In the genomic region with DNA sequence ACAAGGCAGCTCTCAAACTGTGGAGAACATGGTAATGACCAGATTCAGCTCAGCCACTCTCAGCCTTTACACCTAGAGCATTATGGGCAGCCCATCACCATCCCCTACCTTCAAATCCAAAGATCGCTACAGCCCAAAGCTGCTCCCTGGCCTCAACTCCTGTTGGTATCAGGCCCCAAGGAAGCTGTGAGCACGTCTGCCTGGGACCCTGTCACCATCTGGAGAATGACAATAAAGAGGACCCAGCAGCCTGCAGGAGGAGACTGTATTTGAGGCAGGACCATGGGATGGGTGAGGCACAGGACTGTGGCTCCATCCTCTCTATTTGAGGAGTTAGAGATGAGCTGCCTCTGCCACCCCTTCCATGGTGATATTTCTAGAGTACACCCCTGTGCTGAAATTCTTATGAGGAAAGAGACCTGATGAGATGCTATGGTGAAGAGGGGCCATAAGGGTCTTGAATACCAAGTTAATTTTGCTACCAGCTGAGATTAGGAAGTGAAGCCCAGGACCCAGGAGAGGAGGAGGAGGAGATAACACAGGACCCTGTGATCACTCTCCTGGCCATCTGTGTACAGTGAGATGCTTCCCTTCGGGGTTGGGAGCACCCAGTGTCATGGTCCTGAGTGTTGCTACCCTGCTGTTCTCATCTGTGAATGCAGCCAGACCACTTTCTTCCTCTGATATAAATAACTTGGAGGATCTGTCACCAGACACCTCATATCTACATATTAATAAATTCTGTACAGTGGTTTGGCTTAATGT, we compare ENCODE assay signal across 24 cellular contexts. TPM values are rescaled to one million over a fixed set of nuclear protein-coding genes. Genes with fewer than 3 reads are reported as not detected.
DNase-seq lines count a peak whose midpoint lies in the region; ATAC-seq, FAIRE-seq and TF ChIP-seq lines count a peak whose summit lies in the region.
"Had no signal": no experiment of that assay in that cellular context is flagged by ENCODE, and none has a peak within 500 bp of the region (broad histone marks: within the 10 kb centered on the region; RNA-seq: fewer than 3 reads in every experiment).

No MANE protein-coding gene starts in this region.

- no peak for TF ChIP-seq EP300 in GM12878 (IDR thresholded peaks at IDR 0.05; ENCODE audit: borderline replicate concordance in 1 of 2, control insufficient read depth in 1 of 2, low read depth in 2 of 2, low read length in 2 of 2)

- no peak for FAIRE-seq in GM12878 (lab: Jason Lieb, UNC)
- FAIRE-seq: GM12891, HepG2 had no signal

- H3K27ac Mint-ChIP-seq in IgD-negative memory B cell, result peak overlapping the region; percentile 24 to 32 (median 31)
- H3K27ac Mint-ChIP-seq in stimulated activated memory B cell treated with anti-CD40 and anti-IgM and Interleukin-4, amounts not matched to agents 10 μg/mL and 1 μg/mL and 100 μg/mL, for 72 hours, result no peak overlapping the region
- H3K27ac Mint-ChIP-seq: CD8-positive, alpha-beta T cell; HFFc6 had no signal

- ATAC-seq in GM12878 (no peak), GM18868 (IDR thresholded peaks at IDR 0.05; ENCODE audit: unreplicated experiment) (no peak)
- peak; percentile 22 for ATAC-seq in stimulated activated memory B cell treated with anti-CD40 and anti-IgM and Interleukin-4, amounts not matched to agents 10 μg/mL and 1 μg/mL and 100 μg/mL, for 72 hours
- ATAC-seq: CD8-positive, alpha-beta T cell; HepG2; Panc1 had no signal

- H4K20me1 ChIP-seq in GM12878 (ENCODE audit: control insufficient read depth, insufficient read depth), result no peaks in the 10 kb centered on the region

- H3K27ac ChIP-seq in GM12878 (ENCODE audit: control insufficient read depth, insufficient read depth), result no peak overlapping the region
- H3K27ac ChIP-seq: BLaER1 had no signal

- peaks cover 19 to 34% (median 32%) of the 10 kb centered on the region in 3 donors for H3K4me1 Mint-ChIP-seq in IgD-negative memory B cell
- peaks cover 62% of the 10 kb centered on the region for H3K4me1 Mint-ChIP-seq in stimulated activated memory B cell treated with anti-CD40 and anti-IgM and Interleukin-4, amounts not matched to agents 10 μg/mL and 1 μg/mL and 100 μg/mL, for 72 hours

- no peak for DNase-seq in GM12878 (ENCODE audit: low read depth, low spot score)
- DNase-seq in islet precursor cell, result peak; percentile 31
- no peak for DNase-seq in NCI-H69 (lab: John Stamatoyannopoulos, UW)
- no peak for DNase-seq in SHP77 (lab: John Stamatoyannopoulos, UW)
- DNase-seq: CD8-positive, alpha-beta T cell; DND-41; H7; HFFc6; KBM-7; MM.1S; NCI-H1048; NCI-H1417 treated with DMSO at 0.1 percent for 48 hours; NCI-H187; NCI-H446 treated with DMSO at 0.1 percent for 48 hours; NCI-H526 treated with DMSO at 0.1 percent for 48 hours; NK-92 treated with Interleukin-12 subunit alpha and Interleukin-12 subunit beta, amount 100 ng/mL, for 24 hours had no signal

- H3K4me3 Mint-ChIP-seq in IgD-negative memory B cell, result no peak overlapping the region
- H3K4me3 Mint-ChIP-seq in stimulated activated memory B cell treated with anti-CD40 and anti-IgM and Interleukin-4, amounts not matched to agents 10 μg/mL and 1 μg/mL and 100 μg/mL, for 72 hours, result no peak overlapping the region
- H3K4me3 Mint-ChIP-seq: CD8-positive, alpha-beta T cell; HFFc6 had no signal

- H3K27me3 Mint-ChIP-seq in IgD-negative memory B cell, result no peaks in the 10 kb centered on the region
- H3K27me3 Mint-ChIP-seq in stimulated activated memory B cell treated with anti-CD40 and anti-IgM and Interleukin-4, amounts not matched to agents 10 μg/mL and 1 μg/mL and 100 μg/mL, for 72 hours, result no peaks in the 10 kb centered on the region

- SMC1A ChIA-PET in GM12878 (lab: Charles Lee; ENCODE audit: uncharacterized antibody, unreplicated experiment), result no interaction called here

- no peaks in the 10 kb centered on the region for H3K9me3 Mint-ChIP-seq in IgD-negative memory B cell
- no peaks in the 10 kb centered on the region for H3K9me3 Mint-ChIP-seq in stimulated activated memory B cell treated with anti-CD40 and anti-IgM and Interleukin-4, amounts not matched to agents 10 μg/mL and 1 μg/mL and 100 μg/mL, for 72 hours
- H3K9me3 Mint-ChIP-seq: CD8-positive, alpha-beta T cell; HFFc6 had no signal

- H3K36me3 Mint-ChIP-seq in IgD-negative memory B cell, result no peaks in the 10 kb centered on the region
- peaks cover 10% of the 10 kb centered on the region for H3K36me3 Mint-ChIP-seq in stimulated activated memory B cell treated with anti-CD40 and anti-IgM and Interleukin-4, amounts not matched to agents 10 μg/mL and 1 μg/mL and 100 μg/mL, for 72 hours

- BruUV-seq in GM12878 (replicated peaks; lab: Mats Ljungman, UMichigan), result no TSS peak

- CTCF ChIA-PET in GM12878 (lab: Yijun Ruan, JAX), result no interaction called here

- no peaks in the 10 kb centered on the region for H3K27me3 ChIP-seq in GM12878 (replicated peaks in 1 of 2; ENCODE audit: control insufficient read depth in 2 of 2, insufficient read depth in 2 of 2, low read length in 1 of 2)
- H3K27me3 ChIP-seq: BLaER1 had no signal

- no peak for TF ChIP-seq RAD21 in GM12878 (IDR thresholded peaks at IDR 0.05; ENCODE audit: insufficient read depth, low read depth, low read length)

- no peak overlapping the region for H3K4me3 ChIP-seq in GM12878
- H3K4me3 ChIP-seq: BLaER1 had no signal

- intact Hi-C loops in GM12878 (cut with micrococcal nuclease; ENCODE audit: unreplicated experiment), result no loop called here

- no peak overlapping the region for H2AFZ ChIP-seq in GM12878 (ENCODE audit: control insufficient read depth, low read depth, low read length)

- H3K4me2 ChIP-seq in GM12878 (ENCODE audit: control insufficient read depth, insufficient read depth), result no peak overlapping the region
- H3K4me2 ChIP-seq: BLaER1 had no signal

- RAD21 ChIA-PET in GM12878 (lab: Charles Lee; ENCODE audit: unreplicated experiment), result interaction anchor here (0.5 kb wide), 1 partner anchor 79 kb away, joined by 4 read pairs; no protein-coding TSS in a partner anchor

- 39% methylated on average over 3 of the region's 3 CpGs for WGBS in GM12878 (ENCODE audit: insufficient coverage, insufficient replicate concordance, low lambda C conversion rate, missing lambda C conversion rate)

- H3K4me1 ChIP-seq in GM12878 (ENCODE audit: control insufficient read depth, insufficient read depth, low read length), result peaks cover 4% of the 10 kb centered on the region; the same call in 1 of the 2 replicates

- POLR2A ChIA-PET in GM12878 (lab: Charles Lee), result interaction anchor here (0.5 kb wide), 1 partner anchor 44 kb away, joined by 3 read pairs; no protein-coding TSS in a partner anchor

- H3K9ac ChIP-seq in GM12878 (ENCODE audit: control insufficient read depth, insufficient read depth, low read length), result no peak overlapping the region
- H3K9ac ChIP-seq: BLaER1 had no signal

- H3K79me2 ChIP-seq in GM12878 (ENCODE audit: control insufficient read depth, insufficient read depth, low read length), result no peaks in the 10 kb centered on the region

- no peak for TF ChIP-seq CTCF in GM12878 (IDR thresholded peaks at IDR 0.05 in 2 of 3, conservative IDR thresholded peaks at IDR 0.05 in 1 of 3; ENCODE audit: control insufficient read depth in 2 of 3, extremely low read depth in 1 of 3, insufficient read depth in 1 of 3, low read depth in 3 of 3, low read length in 3 of 3)

- no peak; the same call in 1 of the 2 replicates for TF ChIP-seq POLR2A in GM12878 (IDR thresholded peaks at IDR 0.05; ENCODE audit: low read depth, low read length)

- in situ Hi-C loops in GM12878 (cut with MboI), result no loop called here

- H3K36me3 ChIP-seq in GM12878 (ENCODE audit: control insufficient read depth in 2 of 2, insufficient read depth in 2 of 2, low read length in 1 of 2), result peaks cover 0 to 3% of the 10 kb centered on the region in 2 experiments; a peak in 1 of 4 replicates

- H3K9me3 ChIP-seq in GM12878 (replicated peaks; ENCODE audit: control insufficient read depth, insufficient read depth, low read length), result no peaks in the 10 kb centered on the region
- H3K9me3 ChIP-seq: BLaER1 had no signal

RNA-seq across cellular contexts. Expression of a gene that starts 19.6 kb away (rescaled TPM):
- polyA plus RNA-seq in IgD-negative memory B cell, result 9.3 TPM
- 21.0 and 25.4 TPM in 2 replicates for total RNA-seq in GM12878 (2013; cell fraction: nucleolus; rRNA removed)
- 21.6 and 21.9 TPM in 2 replicates for total RNA-seq in GM12878 (2014; rRNA removed)
- total RNA-seq in GM12878 (2014; rRNA removed; fragmentation: Illumina TruSeq; extraction: Trizol), result 17.6 TPM in 2 replicates
- total RNA-seq in GM12878 (2021), result 15.6 and 18.0 TPM in 2 replicates
- 7.4 TPM for polyA plus RNA-seq in GM12878 (2011; ENCODE audit: low read depth)
- 26.6 and 37.1 TPM in 2 replicates for polyA plus RNA-seq in GM12878 (2011; rRNA removed)
- 37.5 and 41.0 TPM in 2 replicates for polyA plus RNA-seq in GM12878 (2011; cell fraction: cytosol; rRNA removed)
- polyA plus RNA-seq in GM12878 (2011; cell fraction: nucleus; rRNA removed), result 44.5 and 47.1 TPM in 2 replicates
- polyA plus RNA-seq in GM12878 (2012), result 9.0 and 13.7 TPM in 2 replicates
- 25.2 and 29.8 TPM in 2 replicates for polyA plus RNA-seq in GM12878 (2014; fragmentation: Illumina TruSeq; extraction: Trizol)
- polyA plus RNA-seq in GM12878 (2014; fragmentation: Nextera tagmentation; extraction: Ambion mirVana), result 10 to 100 TPM in 1 of 2 experiments, 1 to 10 TPM in 1; 9.0 to 11.3 TPM
- 23.7 and 25.5 TPM in 2 replicates for polyA plus RNA-seq in GM12878 (2014; rRNA removed)
- polyA plus RNA-seq in GM12878 (2016; fragmentation: Nextera tagmentation; extraction: Ambion mirVana), result 10 to 100 TPM; 12.1 to 12.6 TPM
- 45.5 and 57.2 TPM in 2 replicates for polyA minus RNA-seq in GM12878 (2011; rRNA and poly(A)+ RNA removed)
- polyA minus RNA-seq in GM12878 (2011; cell fraction: cytosol; rRNA and poly(A)+ RNA removed), result 13.1 and 14.6 TPM in 2 replicates
- polyA minus RNA-seq in GM12878 (2011; cell fraction: nucleus; rRNA and poly(A)+ RNA removed), result 9.9 and 19.3 TPM in 2 replicates

RNA-seq across cellular contexts. Expression of a gene that starts 50.4 kb away (rescaled TPM):
- polyA plus RNA-seq in IgD-negative memory B cell (not detected), GM12878 (2011; rRNA removed) (not detected in 2 replicates), GM12878 (2014; fragmentation: Illumina TruSeq; extraction: Trizol) (not detected in 2 replicates), GM12878 (2014; fragmentation: Nextera tagmentation; extraction: Ambion mirVana) (not detected), GM12878 (2014; rRNA removed) (not detected in 2 replicates), GM12878 (2016; fragmentation: Nextera tagmentation; extraction: Ambion mirVana) (not detected)
- total RNA-seq in GM12878 (2013; cell fraction: nucleolus; rRNA removed), result not detected in 2 replicates
- total RNA-seq in GM12878 (2014; rRNA removed) (not detected in 2 replicates), GM12878 (2014; rRNA removed; fragmentation: Illumina TruSeq; extraction: Trizol) (not detected in 2 replicates), GM12878 (2021) (not detected in 2 replicates)
- not detected for polyA plus RNA-seq in GM12878 (2011; ENCODE audit: low read depth)
- polyA plus RNA-seq in GM12878 (2011; cell fraction: cytosol; rRNA removed), result not detected in 2 replicates
- polyA plus RNA-seq in GM12878 (2011; cell fraction: nucleus; rRNA removed), result not detected in 2 replicates
- 0.18 TPM in 1 of 2 replicates, not detected in the other for polyA plus RNA-seq in GM12878 (2012)
- not detected in 2 replicates for polyA minus RNA-seq in GM12878 (2011; rRNA and poly(A)+ RNA removed)
- not detected in 2 replicates for polyA minus RNA-seq in GM12878 (2011; cell fraction: cytosol; rRNA and poly(A)+ RNA removed)
- polyA minus RNA-seq in GM12878 (2011; cell fraction: nucleus; rRNA and poly(A)+ RNA removed), result not detected in 2 replicates
- total RNA-seq: A673; CD8-positive, alpha-beta T cell; H7; HFFc6 had no signal
- polyA plus RNA-seq: HepG2 had no signal
